9 cellular contexts compared by ENCODE assay signal in genomic region chr17:78214706-78215061, GRCh38. TPM values are rescaled to one million over a fixed set of nuclear protein-coding genes. Genes with fewer than 3 reads are reported as not detected.
A peak's percentile ranks its signal among the peaks of the same experiment; 100 is the strongest.
DNase-seq lines count a peak whose midpoint lies in the region; ATAC-seq and TF ChIP-seq lines count a peak whose summit lies in the region.
"Had no signal": no experiment of that assay in that cellular context is flagged by ENCODE, and none has a peak within 500 bp of the region (broad histone marks: within the 10 kb centered on the region; RNA-seq: fewer than 3 reads in every experiment).

No MANE protein-coding gene starts in this region.

- POLR2A ChIA-PET in activated naive CD8-positive, alpha-beta T cell treated with anti-CD3 and anti-CD28 coated beads, Interleukin-2, amount 10 ng/mL, durations not matched to agents 7 days and 5 days (lab: Charles Lee): interaction anchor here (0.5 to 1.6 kb wide), 5 partner anchors 11 to 564 kb away, joined by 4 to 7 read pairs (median 5); partner anchors contain the start of genes AFMID and TK1

- H3K27ac Mint-ChIP-seq in stimulated activated naive CD8-positive, alpha-beta T cell treated with anti-CD3 and anti-CD28 coated beads, Interleukin-15, Interleukin-2, amounts not matched to agents 100 ng/mL and 50 ng/mL, for 24 hours: peak overlapping the region; percentile 87
- H3K27ac Mint-ChIP-seq in activated naive CD8-positive, alpha-beta T cell treated with anti-CD3 and anti-CD28 coated beads, Interleukin-2, amount 10 ng/mL, durations not matched to agents 7 days and 5 days: peak overlapping the region; percentile 95

- H3K4me3 ChIP-seq in lower leg skin (ENCODE audit: low read depth, poor library complexity, severe bottlenecking): peak overlapping the region; percentile 17

- H3K4me1 Mint-ChIP-seq in stimulated activated naive CD8-positive, alpha-beta T cell treated with anti-CD3 and anti-CD28 coated beads, Interleukin-15, Interleukin-2, amounts not matched to agents 100 ng/mL and 50 ng/mL, for 24 hours (ENCODE audit: low read depth): peaks cover 6% of the 10 kb centered on the region
- H3K4me1 Mint-ChIP-seq in activated naive CD8-positive, alpha-beta T cell treated with anti-CD3 and anti-CD28 coated beads, Interleukin-2, amount 10 ng/mL, durations not matched to agents 7 days and 5 days: peaks cover 17% of the 10 kb centered on the region

- no peak for ATAC-seq in stimulated activated naive CD8-positive, alpha-beta T cell treated with anti-CD3 and anti-CD28 coated beads, Interleukin-15, Interleukin-2, amounts not matched to agents 100 U/mL and 50 U/mL, for 24 hours
- ATAC-seq in activated naive CD8-positive, alpha-beta T cell treated with anti-CD3 and anti-CD28 coated beads, Interleukin-2, amount 10 ng/mL, durations not matched to agents 7 days and 5 days (ENCODE audit: low read depth): no peak
- ATAC-seq in GM18870 (IDR thresholded peaks at IDR 0.05; ENCODE audit: unreplicated experiment): no peak
- ATAC-seq in HG03571 (IDR thresholded peaks at IDR 0.05; ENCODE audit: unreplicated experiment): no peak

- no peak for DNase-seq in stimulated activated naive CD8-positive, alpha-beta T cell treated with anti-CD3 and anti-CD28 coated beads, Interleukin-15, Interleukin-2, amounts not matched to agents 100 U/mL and 50 U/mL, for 24 hours
- DNase-seq in activated naive CD8-positive, alpha-beta T cell treated with anti-CD3 and anti-CD28 coated beads, Interleukin-2, amount 10 ng/mL, durations not matched to agents 7 days and 5 days: no peak
- no peak for DNase-seq in lower leg skin (ENCODE audit: low spot score in 2 of 2)
- DNase-seq in NCI-H2227 (lab: John Stamatoyannopoulos, UW; ENCODE audit: unreplicated experiment): no peak
- DNase-seq in NCI-H2196 treated with DMSO at 0.1 percent for 48 hours (lab: John Stamatoyannopoulos, UW; ENCODE audit: unreplicated experiment): no peak

- TF ChIP-seq CTCF in lower leg skin (IDR thresholded peaks at IDR 0.05): no peak

- H3K4me3 Mint-ChIP-seq in stimulated activated naive CD8-positive, alpha-beta T cell treated with anti-CD3 and anti-CD28 coated beads, Interleukin-15, Interleukin-2, amounts not matched to agents 100 ng/mL and 50 ng/mL, for 24 hours: peak overlapping the region; percentile 94
- peak overlapping the region; percentile 97 for H3K4me3 Mint-ChIP-seq in activated naive CD8-positive, alpha-beta T cell treated with anti-CD3 and anti-CD28 coated beads, Interleukin-2, amount 10 ng/mL, durations not matched to agents 7 days and 5 days

- no peaks in the 10 kb centered on the region for H3K27me3 Mint-ChIP-seq in stimulated activated naive CD8-positive, alpha-beta T cell treated with anti-CD3 and anti-CD28 coated beads, Interleukin-15, Interleukin-2, amounts not matched to agents 100 ng/mL and 50 ng/mL, for 24 hours
- no peaks in the 10 kb centered on the region for H3K27me3 Mint-ChIP-seq in activated naive CD8-positive, alpha-beta T cell treated with anti-CD3 and anti-CD28 coated beads, Interleukin-2, amount 10 ng/mL, durations not matched to agents 7 days and 5 days

- intact Hi-C loops in lower leg skin (cut with DNase I; ENCODE audit: low total_unique reads): loop anchor here (5.0 kb wide), 1 partner anchor 623 kb away; no protein-coding TSS in a partner anchor

- TF ChIP-seq POLR2A in lower leg skin (IDR thresholded peaks at IDR 0.05): no peak

- H3K9me3 Mint-ChIP-seq in stimulated activated naive CD8-positive, alpha-beta T cell treated with anti-CD3 and anti-CD28 coated beads, Interleukin-15, Interleukin-2, amounts not matched to agents 100 ng/mL and 50 ng/mL, for 24 hours: no peaks in the 10 kb centered on the region
- H3K9me3 Mint-ChIP-seq in activated naive CD8-positive, alpha-beta T cell treated with anti-CD3 and anti-CD28 coated beads, Interleukin-2, amount 10 ng/mL, durations not matched to agents 7 days and 5 days: no peaks in the 10 kb centered on the region

- whole genome bisulfite sequencing in lower leg skin, 2 donors: 12 to 13% methylated on average over 5 of the region's 5 CpGs

- peaks cover 27% of the 10 kb centered on the region for H3K36me3 Mint-ChIP-seq in stimulated activated naive CD8-positive, alpha-beta T cell treated with anti-CD3 and anti-CD28 coated beads, Interleukin-15, Interleukin-2, amounts not matched to agents 100 ng/mL and 50 ng/mL, for 24 hours (ENCODE audit: low read depth)
- H3K36me3 Mint-ChIP-seq in activated naive CD8-positive, alpha-beta T cell treated with anti-CD3 and anti-CD28 coated beads, Interleukin-2, amount 10 ng/mL, durations not matched to agents 7 days and 5 days: peaks cover 20% of the 10 kb centered on the region

RNA-seq across cellular contexts. Expression of gene BIRC5, which starts 0.6 kb away (rescaled TPM):
- 10 to 100 TPM; 54.9 to 65.2 TPM for total RNA-seq in activated naive CD8-positive, alpha-beta T cell treated with anti-CD3 and anti-CD28 coated beads, Interleukin-2, amount 10 ng/mL, durations not matched to agents 7 days and 5 days
- 1 to 10 TPM; 1.8 to 6.7 (median 3.9) TPM for total RNA-seq in lower leg skin

RNA-seq across cellular contexts. Expression of gene TMEM235, which starts 16.7 kb away (rescaled TPM):
- total RNA-seq in activated naive CD8-positive, alpha-beta T cell treated with anti-CD3 and anti-CD28 coated beads, Interleukin-2, amount 10 ng/mL, durations not matched to agents 7 days and 5 days: not detected
- total RNA-seq in lower leg skin: not detected
- total RNA-seq: HT1080 had no signal

RNA-seq across cellular contexts. Expression of gene AFMID, which starts 27.5 kb away (rescaled TPM):
- 10 to 100 TPM; 11.3 to 13.4 TPM for total RNA-seq in activated naive CD8-positive, alpha-beta T cell treated with anti-CD3 and anti-CD28 coated beads, Interleukin-2, amount 10 ng/mL, durations not matched to agents 7 days and 5 days
- 10 to 100 TPM; 41.4 to 77.7 (median 59.7) TPM for total RNA-seq in lower leg skin

RNA-seq across cellular contexts. Expression of gene TK1, which starts 27.8 kb away (rescaled TPM):
- 10 to 100 TPM; 93.1 to 97.8 TPM for total RNA-seq in activated naive CD8-positive, alpha-beta T cell treated with anti-CD3 and anti-CD28 coated beads, Interleukin-2, amount 10 ng/mL, durations not matched to agents 7 days and 5 days
- 1 to 10 TPM; 1.7 to 4.1 (median 2.9) TPM for total RNA-seq in lower leg skin

RNA-seq across cellular contexts. Expression of gene SYNGR2, which starts 46.3 kb away (rescaled TPM):
- total RNA-seq in activated naive CD8-positive, alpha-beta T cell treated with anti-CD3 and anti-CD28 coated beads, Interleukin-2, amount 10 ng/mL, durations not matched to agents 7 days and 5 days: 10 to 100 TPM; 43.2 to 50.5 TPM
- 100 to 1,000 TPM in 3 of 4 donors, 10 to 100 TPM in 1; 97.9 to 169 (median 144) TPM for total RNA-seq in lower leg skin

Comparison
In these comparisons a context has a peak if more than half of its experiments do, and no peak if none do; other contexts are left out.
1. RNA of gene BIRC5, which starts 0.6 kb away (total RNA-seq): 54.9 to 65.2 TPM in activated naive CD8-positive, alpha-beta T cell treated with anti-CD3 and anti-CD28 coated beads, Interleukin-2, amount 10 ng/mL, durations not matched to agents 7 days and 5 days; 1.8 to 6.7 TPM in lower leg skin; every median in the first group is over 4 times any median in the second.